30 cellular contexts compared by ENCODE assay signal in genomic region chr4:7740866-7741525, GRCh38.
"Had no signal": no experiment of that assay in that cellular context is flagged by ENCODE, and none has a peak within 500 bp of the region (broad histone marks: within the 10 kb centered on the region; RNA-seq: fewer than 3 reads in every experiment).

No MANE protein-coding gene starts in this region.

- H3K4me3 Mint-ChIP-seq: memory B cell; naive thymus-derived CD4-positive, alpha-beta T cell; natural killer cell treated with Interleukin-12 subunit alpha and Interleukin-12 subunit beta and Interleukin-15 and Interleukin-18, amount 100 ng/mL, for 72 hours; stimulated activated effector memory CD8-positive, alpha-beta T cell treated with anti-CD3 and anti-CD28 coated beads, Interleukin-12 subunit alpha, Interleukin-12 subunit beta, amount 100 ng/mL, for 72 hours; stimulated activated naive CD8-positive, alpha-beta T cell treated with anti-CD3 and anti-CD28 coated beads, Interleukin-15, Interleukin-2, amounts not matched to agents 100 ng/mL and 50 ng/mL, for 24 hours had no signal

- H3K4me3 ChIP-seq: heart right ventricle, hepatocyte, mucosa of descending colon, pancreas, prostate gland, right lobe of liver, smooth muscle cell, suprapubic skin, thoracic aorta, tibial artery, upper lobe of right lung had no signal

- H3K4me1 ChIP-seq: pancreas, prostate gland, right lobe of liver, suprapubic skin, upper lobe of right lung had no signal

- H3K9me3 Mint-ChIP-seq: memory B cell; naive thymus-derived CD4-positive, alpha-beta T cell; natural killer cell treated with Interleukin-12 subunit alpha and Interleukin-12 subunit beta and Interleukin-15 and Interleukin-18, amount 100 ng/mL, for 72 hours; stimulated activated effector memory CD8-positive, alpha-beta T cell treated with anti-CD3 and anti-CD28 coated beads, Interleukin-12 subunit alpha, Interleukin-12 subunit beta, amount 100 ng/mL, for 72 hours; stimulated activated naive CD8-positive, alpha-beta T cell treated with anti-CD3 and anti-CD28 coated beads, Interleukin-15, Interleukin-2, amounts not matched to agents 100 ng/mL and 50 ng/mL, for 24 hours had no signal

- H3K27me3 Mint-ChIP-seq: naive thymus-derived CD4-positive, alpha-beta T cell; natural killer cell treated with Interleukin-12 subunit alpha and Interleukin-12 subunit beta and Interleukin-15 and Interleukin-18, amount 100 ng/mL, for 72 hours; stimulated activated naive CD8-positive, alpha-beta T cell treated with anti-CD3 and anti-CD28 coated beads, Interleukin-15, Interleukin-2, amounts not matched to agents 100 ng/mL and 50 ng/mL, for 24 hours had no signal

- H3K27me3 ChIP-seq: heart right ventricle, hepatocyte, pancreas, right lobe of liver, suprapubic skin, tibial artery, upper lobe of right lung had no signal

- H3K27ac ChIP-seq: heart right ventricle, hepatocyte, pancreas, prostate gland, right lobe of liver, suprapubic skin, thoracic aorta, tibial artery, upper lobe of right lung had no signal

- FAIRE-seq: pancreas, urothelium cell line had no signal

- ATAC-seq: heart right ventricle; left cardiac atrium; left lobe of liver; mucosa of descending colon; naive thymus-derived CD4-positive, alpha-beta T cell; natural killer cell treated with Interleukin-12 subunit alpha and Interleukin-12 subunit beta and Interleukin-15 and Interleukin-18, amount 100 ng/mL, for 72 hours; pancreas; right lobe of liver; stimulated activated effector memory CD8-positive, alpha-beta T cell treated with anti-CD3 and anti-CD28 coated beads, Interleukin-12 subunit alpha, Interleukin-12 subunit beta, amount 100 ng/mL, for 72 hours; upper lobe of right lung had no signal

- H3K36me3 ChIP-seq: heart right ventricle, pancreas, prostate gland, right lobe of liver, suprapubic skin, thoracic aorta, upper lobe of right lung had no signal

- H3K36me3 Mint-ChIP-seq: memory B cell; natural killer cell treated with Interleukin-12 subunit alpha and Interleukin-12 subunit beta and Interleukin-15 and Interleukin-18, amount 100 ng/mL, for 72 hours; stimulated activated effector memory CD8-positive, alpha-beta T cell treated with anti-CD3 and anti-CD28 coated beads, Interleukin-12 subunit alpha, Interleukin-12 subunit beta, amount 100 ng/mL, for 72 hours had no signal

- H3K9me3 ChIP-seq: mucosa of descending colon, pancreas, prostate gland, right lobe of liver, suprapubic skin, thoracic aorta, tibial artery, upper lobe of right lung had no signal

- H3K4me1 Mint-ChIP-seq: memory B cell had no signal

- H3K27ac Mint-ChIP-seq: memory B cell; naive thymus-derived CD4-positive, alpha-beta T cell; natural killer cell treated with Interleukin-12 subunit alpha and Interleukin-12 subunit beta and Interleukin-15 and Interleukin-18, amount 100 ng/mL, for 72 hours; stimulated activated effector memory CD8-positive, alpha-beta T cell treated with anti-CD3 and anti-CD28 coated beads, Interleukin-12 subunit alpha, Interleukin-12 subunit beta, amount 100 ng/mL, for 72 hours; stimulated activated naive CD8-positive, alpha-beta T cell treated with anti-CD3 and anti-CD28 coated beads, Interleukin-15, Interleukin-2, amounts not matched to agents 100 ng/mL and 50 ng/mL, for 24 hours had no signal

- DNase-seq: heart right ventricle; islet precursor cell; kidney glomerular epithelial cell; left cardiac atrium; midbrain; naive thymus-derived CD4-positive, alpha-beta T cell; nucleus accumbens; retina; stimulated activated CD4-positive, alpha-beta T cell treated with anti-CD3 and anti-CD28 coated beads, Interleukin-12 subunit alpha, Interleukin-12 subunit beta, amount 100 ng/mL, for 4 hours; stimulated activated CD4-positive, alpha-beta T cell treated with anti-CD3 and anti-CD28 coated beads, Interleukin-15, amount 100 ng/mL, for 24 hours; stimulated activated CD4-positive, alpha-beta T cell treated with anti-CD3 and anti-CD28 coated beads, Interleukin-2, amount 100 ng/mL, for 24 hours; stimulated activated CD4-positive, alpha-beta T cell treated with anti-CD3 and anti-CD28 coated beads, Interleukin-4, amount 100 ng/mL, for 1 hour; stimulated activated naive CD4-positive, alpha-beta T cell; tibial artery; trophoblast cell; upper lobe of right lung had no signal
